In genomic region chr5:108524564-108524963, GRCh38 we compare ENCODE assay signal across 16 cellular contexts.
A peak's percentile ranks its signal among the peaks of the same experiment; 100 is the strongest.
DNase-seq lines count a peak whose midpoint lies in the region; ATAC-seq, FAIRE-seq and TF ChIP-seq lines count a peak whose summit lies in the region.
"Had no signal": no experiment of that assay in that cellular context is flagged by ENCODE, and none has a peak within 500 bp of the region (broad histone marks: within the 10 kb centered on the region; RNA-seq: fewer than 3 reads in every experiment).

No MANE protein-coding gene starts in this region.

- H3K4me1 ChIP-seq in OCI-LY1 (ENCODE audit: insufficient read depth, low read length, severe bottlenecking) = peaks cover 43% of the 10 kb centered on the region
- H3K4me1 ChIP-seq in mesendoderm (ENCODE audit: control insufficient read depth, low read depth, low read length) = peaks cover 7% of the 10 kb centered on the region
- no peaks in the 10 kb centered on the region for H3K4me1 ChIP-seq in stomach
- peaks cover 10% of the 10 kb centered on the region for H3K4me1 ChIP-seq in GM23338 (ENCODE audit: insufficient read depth)

- no peak overlapping the region for H3K9ac ChIP-seq in OCI-LY1 (ENCODE audit: low read length)
- no peak overlapping the region for H3K9ac ChIP-seq in mesendoderm (ENCODE audit: low read length)
- H3K9ac ChIP-seq: BLaER1 treated with 17β-estradiol and CSF1 and Interleukin-3, amounts not matched to agents 10 nM and 100 nM had no signal

- H3K4me3 ChIP-seq in OCI-LY1 (ENCODE audit: low read depth, low read length, poor library complexity, severe bottlenecking) = no peak overlapping the region
- no peak overlapping the region for H3K4me3 ChIP-seq in mesendoderm (ENCODE audit: low read length)
- no peak overlapping the region for H3K4me3 ChIP-seq in stomach
- H3K4me3 ChIP-seq in GM23338 = no peak overlapping the region
- H3K4me3 ChIP-seq: BLaER1 treated with 17β-estradiol and CSF1 and Interleukin-3, amounts not matched to agents 10 nM and 100 nM had no signal

- H2BK15ac ChIP-seq in mesendoderm (replicated peaks; ENCODE audit: low read depth) = peak overlapping the region; percentile 2

- H3K79me1 ChIP-seq in mesendoderm (ENCODE audit: low read length) = no peaks in the 10 kb centered on the region

- no peak overlapping the region for H3K23ac ChIP-seq in mesendoderm (ENCODE audit: low read length)

- FAIRE-seq in GM12891 (lab: Jason Lieb, UNC) = no peak
- peak; percentile 73 for FAIRE-seq in GM19239 (lab: Jason Lieb, UNC)

- TF ChIP-seq CTCF in OCI-LY1 (IDR thresholded peaks at IDR 0.05; ENCODE audit: low read length) (no peak), stomach (IDR thresholded peaks at IDR 0.05) (no peak), GM23338 (conservative IDR thresholded peaks at IDR 0.05; ENCODE audit: low read depth in 2 of 2) (no peak)

- H3K79me2 ChIP-seq in OCI-LY1 (ENCODE audit: insufficient read depth, low read length) (no peaks in the 10 kb centered on the region), mesendoderm (ENCODE audit: control insufficient read depth, insufficient read depth, low read length) (no peaks in the 10 kb centered on the region), GM23338 (replicated peaks; ENCODE audit: insufficient read depth) (no peaks in the 10 kb centered on the region)

- no peak for TF ChIP-seq EP300 in stomach (IDR thresholded peaks at IDR 0.05)

- no peaks in the 10 kb centered on the region for H3K27me3 ChIP-seq in OCI-LY1 (ENCODE audit: insufficient read depth, low read length)
- H3K27me3 ChIP-seq in mesendoderm (ENCODE audit: insufficient read depth, low read length, poor library complexity) = no peaks in the 10 kb centered on the region
- H3K27me3 ChIP-seq in stomach = no peaks in the 10 kb centered on the region
- H3K27me3 ChIP-seq in GM23338 (ENCODE audit: insufficient read depth) = no peaks in the 10 kb centered on the region
- H3K27me3 ChIP-seq: BLaER1 treated with 17β-estradiol and CSF1 and Interleukin-3, amounts not matched to agents 10 nM and 100 nM had no signal

- no peak overlapping the region for H4K8ac ChIP-seq in mesendoderm (ENCODE audit: low read depth, low read length)

- H3K4me2 ChIP-seq in OCI-LY1 (ENCODE audit: low read length) (no peak overlapping the region), mesendoderm (ENCODE audit: low read length) (no peak overlapping the region), GM23338 (no peak overlapping the region)

- H2BK120ac ChIP-seq in mesendoderm (ENCODE audit: low read depth, low read length) = no peak overlapping the region

- H3K9me2 ChIP-seq in OCI-LY1 (ENCODE audit: low read depth, low read length) = no peaks in the 10 kb centered on the region
- peaks cover 3% of the 10 kb centered on the region for H3K9me2 ChIP-seq in GM23338 (ENCODE audit: insufficient read depth)

- H2BK5ac ChIP-seq in mesendoderm (ENCODE audit: low read length) = no peak overlapping the region

- H4K20me1 ChIP-seq in OCI-LY1 (ENCODE audit: insufficient read depth, low read length) (no peaks in the 10 kb centered on the region), GM23338 (replicated peaks; ENCODE audit: insufficient read depth) (no peaks in the 10 kb centered on the region)
- H4K20me1 ChIP-seq: BLaER1 treated with 17β-estradiol and CSF1 and Interleukin-3, amounts not matched to agents 10 nM and 100 nM had no signal

- no peak overlapping the region for H3K4me3 Mint-ChIP-seq in activated naive CD8-positive, alpha-beta T cell treated with anti-CD3 and anti-CD28 coated beads, Interleukin-2, amount 50 U/mL, for 24 hours
- no peak overlapping the region for H3K4me3 Mint-ChIP-seq in GM23338
- H3K4me3 Mint-ChIP-seq: CD4-positive, CD25-positive, alpha-beta regulatory T cell; HFFc6 had no signal

- H3K9me3 Mint-ChIP-seq in activated naive CD8-positive, alpha-beta T cell treated with anti-CD3 and anti-CD28 coated beads, Interleukin-2, amount 50 U/mL, for 24 hours = peaks cover 10% of the 10 kb centered on the region
- H3K9me3 Mint-ChIP-seq in GM23338 = peaks cover 27% of the 10 kb centered on the region

- no peak for ATAC-seq in activated naive CD8-positive, alpha-beta T cell treated with anti-CD3 and anti-CD28 coated beads, Interleukin-2, amount 50 U/mL, for 24 hours
- ATAC-seq in GM23338 (no peak), GM18498 (IDR thresholded peaks at IDR 0.05; ENCODE audit: unreplicated experiment) (no peak)

- peaks cover 4% of the 10 kb centered on the region for H3K36me3 Mint-ChIP-seq in activated naive CD8-positive, alpha-beta T cell treated with anti-CD3 and anti-CD28 coated beads, Interleukin-2, amount 50 U/mL, for 24 hours (ENCODE audit: low read depth)
- H3K36me3 Mint-ChIP-seq in GM23338 (ENCODE audit: low read depth) = peaks cover 29% of the 10 kb centered on the region
- H3K36me3 Mint-ChIP-seq: CD4-positive, CD25-positive, alpha-beta regulatory T cell had no signal

- peak overlapping the region; percentile 52 for H3K27ac ChIP-seq in OCI-LY1 (ENCODE audit: low read depth, low read length, poor library complexity, severe bottlenecking)
- H3K27ac ChIP-seq in mesendoderm (ENCODE audit: low read depth, low read length) = no peak overlapping the region
- H3K27ac ChIP-seq in stomach = no peak overlapping the region
- H3K27ac ChIP-seq in GM23338 (ENCODE audit: low read depth) = no peak overlapping the region
- H3K27ac ChIP-seq: BLaER1 treated with 17β-estradiol and CSF1 and Interleukin-3, amounts not matched to agents 10 nM and 100 nM; HL-60 had no signal

- no peak overlapping the region for H3K4ac ChIP-seq in mesendoderm (ENCODE audit: low read depth, low read length)

- H3K18ac ChIP-seq in mesendoderm (ENCODE audit: low read length) = no peak overlapping the region

- no peak overlapping the region for H2AK5ac ChIP-seq in mesendoderm (ENCODE audit: low read length)

- H3F3A ChIP-seq in OCI-LY1 (ENCODE audit: insufficient read depth, low read length) (0 out of 2 replicates have a peak, but pooled peaks cover 3% of the 10 kb centered on the region), GM23338 (replicated peaks; ENCODE audit: low read depth) (no peaks in the 10 kb centered on the region)

- peaks cover 5% of the 10 kb centered on the region for H3K27me3 Mint-ChIP-seq in activated naive CD8-positive, alpha-beta T cell treated with anti-CD3 and anti-CD28 coated beads, Interleukin-2, amount 50 U/mL, for 24 hours
- H3K27me3 Mint-ChIP-seq in GM23338 (ENCODE audit: insufficient read depth, low read depth, poor library complexity) = peaks cover 2% of the 10 kb centered on the region
- H3K27me3 Mint-ChIP-seq: CD4-positive, CD25-positive, alpha-beta regulatory T cell had no signal

- H3K9me3 ChIP-seq in OCI-LY1 (ENCODE audit: low read length) = peaks cover 3% of the 10 kb centered on the region; the same call in 1 of the 2 replicates
- peaks cover 0 to 11% (median 3%) of the 10 kb centered on the region in 4 donors for H3K9me3 ChIP-seq in stomach

- H3K4me1 Mint-ChIP-seq in activated naive CD8-positive, alpha-beta T cell treated with anti-CD3 and anti-CD28 coated beads, Interleukin-2, amount 50 U/mL, for 24 hours = no peaks in the 10 kb centered on the region
- H3K4me1 Mint-ChIP-seq in GM23338 = peaks cover 12% of the 10 kb centered on the region
- H3K4me1 Mint-ChIP-seq: CD4-positive, CD25-positive, alpha-beta regulatory T cell had no signal

- no peak for DNase-seq in GM12891 (ENCODE audit: insufficient read length, low spot score)
- DNase-seq in GM19239 (ENCODE audit: insufficient read length, low spot score) = no peak
- no peak for DNase-seq in mesendoderm
- DNase-seq in activated naive CD8-positive, alpha-beta T cell treated with anti-CD3 and anti-CD28 coated beads, Interleukin-2, amount 50 U/mL, for 24 hours = no peak
- no peak for DNase-seq in stomach
- no peak for DNase-seq in GM23338 (ENCODE audit: low spot score)
- DNase-seq: ACHN; CD4-positive, CD25-positive, alpha-beta regulatory T cell; DMS53; GF-D8; HCEC 1CT; HFFc6 had no signal

- H2AFZ ChIP-seq in OCI-LY1 (ENCODE audit: low read length) = no peak overlapping the region
- no peak overlapping the region for H2AFZ ChIP-seq in GM23338

- intact Hi-C loops in stomach (cut with DNase I; ENCODE audit: low total_unique reads) = no loop called here

- TF ChIP-seq POLR2A in GM12891 (IDR thresholded peaks at IDR 0.05; ENCODE audit: low read depth, low read length) (no peak), stomach (IDR thresholded peaks at IDR 0.05) (no peak)

- no peak overlapping the region for H3K56ac ChIP-seq in mesendoderm (ENCODE audit: low read length)

- no peak overlapping the region for H4K5ac ChIP-seq in mesendoderm (ENCODE audit: low read length)

- H3K36me3 ChIP-seq in OCI-LY1 (ENCODE audit: insufficient read depth, low read length) (no peaks in the 10 kb centered on the region), mesendoderm (ENCODE audit: control insufficient read depth, insufficient read depth, low read length) (no peaks in the 10 kb centered on the region), stomach (no peaks in the 10 kb centered on the region), GM23338 (ENCODE audit: insufficient read depth) (no peaks in the 10 kb centered on the region)
- H3K36me3 ChIP-seq: BLaER1 treated with 17β-estradiol and CSF1 and Interleukin-3, amounts not matched to agents 10 nM and 100 nM had no signal

- no peak overlapping the region for H3K27ac Mint-ChIP-seq in activated naive CD8-positive, alpha-beta T cell treated with anti-CD3 and anti-CD28 coated beads, Interleukin-2, amount 50 U/mL, for 24 hours
- H3K27ac Mint-ChIP-seq in GM23338 = no peak overlapping the region
- H3K27ac Mint-ChIP-seq: CD4-positive, CD25-positive, alpha-beta regulatory T cell; HFFc6 had no signal

TF ChIP-seq in GM12891, 5 proteins besides CTCF, POLR2A, EP300 and RAD21:
- TF ChIP-seq SPI1 (IDR thresholded peaks at IDR 0.05; ENCODE audit: low read depth, low read length) = peak; percentile 57
- no peak for TF ChIP-seq POU2F2 (IDR thresholded peaks at IDR 0.05; ENCODE audit: low read depth, low read length)
TF ChIP-seq in GM12891: peak in this region for 1.
